Comparison of ENCODE assay signal across 20 cellular contexts in the genomic region with DNA sequence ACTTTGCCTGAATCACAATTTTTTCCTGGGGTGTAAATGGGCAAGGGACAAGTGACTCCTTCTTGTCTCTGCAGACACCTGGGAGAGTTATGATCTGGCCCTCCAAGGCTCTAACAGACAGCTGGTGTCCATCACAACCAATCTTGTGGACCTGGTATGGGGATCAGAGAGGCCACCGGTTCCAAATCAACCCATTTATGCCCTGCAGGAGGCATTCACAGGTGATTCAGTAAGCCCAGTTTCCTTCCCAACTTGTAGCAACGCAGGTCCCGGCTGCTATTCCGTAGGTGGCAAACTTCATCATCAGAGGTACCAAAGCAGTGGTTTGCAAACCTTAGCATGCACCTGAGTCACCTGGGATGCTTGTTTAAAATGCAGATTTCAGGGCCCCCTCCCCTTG. TPM values are rescaled to one million over a fixed set of nuclear protein-coding genes. Genes with fewer than 3 reads are reported as not detected.
A peak's percentile ranks its signal among the peaks of the same experiment; 100 is the strongest.
DNase-seq lines count a peak whose midpoint lies in the region; ATAC-seq, FAIRE-seq and TF ChIP-seq lines count a peak whose summit lies in the region.
"Had no signal": no experiment of that assay in that cellular context is flagged by ENCODE, and none has a peak within 500 bp of the region (broad histone marks: within the 10 kb centered on the region; RNA-seq: fewer than 3 reads in every experiment).

No MANE protein-coding gene starts in this region.

- H2BK15ac ChIP-seq in neuronal stem cell (ENCODE audit: low read length), result no peak overlapping the region

- H2BK5ac ChIP-seq in trophoblast cell (ENCODE audit: low read depth, low read length, poor library complexity), result no peak overlapping the region
- H2BK5ac ChIP-seq in neuronal stem cell (ENCODE audit: low read length), result no peak overlapping the region

- no peak overlapping the region for H2BK12ac ChIP-seq in trophoblast cell (ENCODE audit: low read length)
- no peak overlapping the region for H2BK12ac ChIP-seq in neuronal stem cell (ENCODE audit: low read length)

- H3K79me2 ChIP-seq in trophoblast cell (ENCODE audit: control insufficient read depth, insufficient read depth, low read length, poor library complexity) (no peaks in the 10 kb centered on the region), hepatocyte (no peaks in the 10 kb centered on the region)

- no peak overlapping the region for H3K4me2 ChIP-seq in trophoblast cell (ENCODE audit: low read length)
- no peak overlapping the region for H3K4me2 ChIP-seq in hepatocyte
- H3K4me2 ChIP-seq in neuronal stem cell (ENCODE audit: insufficient read depth, low read length, poor library complexity, severe bottlenecking), result no peak overlapping the region

- H3K27me3 ChIP-seq in right atrium auricular region (no peaks in the 10 kb centered on the region), bronchial epithelial cell (ENCODE audit: control insufficient read depth, insufficient read depth, low read length) (no peaks in the 10 kb centered on the region), trophoblast cell (ENCODE audit: insufficient read depth, low read length) (no peaks in the 10 kb centered on the region), hepatocyte (no peaks in the 10 kb centered on the region), neuronal stem cell (ENCODE audit: control insufficient read depth in 3 of 3, insufficient read depth in 3 of 3, low read depth in 1 of 3, low read length in 3 of 3) (peaks cover 0 to 4% (median 0%) of the 10 kb centered on the region in 3 experiments)
- H3K27me3 ChIP-seq: BE2C had no signal

- H4K12ac ChIP-seq in trophoblast cell (ENCODE audit: low read depth, low read length), result peak overlapping the region; percentile 18

- TF ChIP-seq CTCF in right atrium auricular region (IDR thresholded peaks at IDR 0.05), result no peak
- no peak for TF ChIP-seq CTCF in bronchial epithelial cell (IDR thresholded peaks at IDR 0.05; ENCODE audit: insufficient read depth, low read length, severe bottlenecking)
- TF ChIP-seq CTCF in hepatocyte (IDR thresholded peaks at IDR 0.05; ENCODE audit: poor library complexity), result no peak

- no peak overlapping the region for H3K27ac ChIP-seq in right atrium auricular region
- H3K27ac ChIP-seq in trophoblast cell (ENCODE audit: low read depth, low read length), result no peak overlapping the region
- no peak overlapping the region for H3K27ac ChIP-seq in hepatocyte
- no peak overlapping the region for H3K27ac ChIP-seq in neuronal stem cell (replicated peaks; ENCODE audit: low read length)
- H3K27ac ChIP-seq: C4-2B had no signal

- H3K9me2 ChIP-seq in hepatocyte (replicated peaks; ENCODE audit: insufficient read depth), result no peaks in the 10 kb centered on the region

- no CpG with 5 or more reads among the region's 4 CpGs for WGBS in trophoblast cell (ENCODE audit: extremely low coverage, insufficient coverage, insufficient read length)
- 76% methylated on average over 4 of the region's 4 CpGs for WGBS in hepatocyte (ENCODE audit: low lambda C conversion rate, missing lambda C conversion rate)
- WGBS in neuronal stem cell (ENCODE audit: extremely low coverage in 2 of 2, insufficient read length in 2 of 2, insufficient replicate concordance in 1 of 2), 2 donors, result no CpG with 5 or more reads among the region's 4 CpGs

- no peak overlapping the region for H3K9ac ChIP-seq in trophoblast cell (ENCODE audit: low read length)
- H3K9ac ChIP-seq in neuronal stem cell (ENCODE audit: low read depth, low read length, poor library complexity), result no peak overlapping the region

- H3K4me3 ChIP-seq in right atrium auricular region (no peak overlapping the region), bronchial epithelial cell (ENCODE audit: low read depth, low read length) (no peak overlapping the region), trophoblast cell (ENCODE audit: low read depth, low read length) (no peak overlapping the region), hepatocyte (no peak overlapping the region), neuronal stem cell (ENCODE audit: low read length in 2 of 2) (no peak overlapping the region)

- H3K36me3 ChIP-seq in right atrium auricular region, result no peaks in the 10 kb centered on the region
- H3K36me3 ChIP-seq in bronchial epithelial cell (ENCODE audit: control insufficient read depth, insufficient read depth, low read length), result no peaks in the 10 kb centered on the region
- no peaks in the 10 kb centered on the region for H3K36me3 ChIP-seq in trophoblast cell (ENCODE audit: control insufficient read depth in 1 of 2, insufficient read depth in 2 of 2, low read length in 2 of 2)
- H3K36me3 ChIP-seq in hepatocyte (replicated peaks; ENCODE audit: insufficient read depth, low read depth), result no peaks in the 10 kb centered on the region
- no peaks in the 10 kb centered on the region for H3K36me3 ChIP-seq in neuronal stem cell (replicated peaks in 1 of 2; ENCODE audit: control insufficient read depth in 2 of 2, insufficient read depth in 2 of 2, low read length in 2 of 2)
- H3K36me3 ChIP-seq: BE2C had no signal

- H4K8ac ChIP-seq in trophoblast cell (ENCODE audit: low read depth, low read length), result no peak overlapping the region
- H4K8ac ChIP-seq in neuronal stem cell (ENCODE audit: low read depth, low read length), result no peak overlapping the region

- H4K91ac ChIP-seq in trophoblast cell (ENCODE audit: low read depth, low read length) (no peak overlapping the region), neuronal stem cell (ENCODE audit: low read depth, low read length, poor library complexity) (no peak overlapping the region)

- H3K14ac ChIP-seq in trophoblast cell (ENCODE audit: low read length), result no peak overlapping the region
- H3K14ac ChIP-seq in neuronal stem cell (ENCODE audit: low read length), result no peak overlapping the region

- H3K4ac ChIP-seq in trophoblast cell (ENCODE audit: low read depth, low read length) (no peak overlapping the region), neuronal stem cell (ENCODE audit: low read length) (no peak overlapping the region)

- H2BK120ac ChIP-seq in trophoblast cell (ENCODE audit: insufficient read depth, low read length, poor library complexity), result no peak overlapping the region
- H2BK120ac ChIP-seq in neuronal stem cell (ENCODE audit: low read depth, low read length), result no peak overlapping the region

- H3K79me1 ChIP-seq in trophoblast cell (ENCODE audit: low read length) (no peaks in the 10 kb centered on the region), neuronal stem cell (ENCODE audit: low read depth, low read length) (no peaks in the 10 kb centered on the region)

- no peak for FAIRE-seq in bronchial epithelial cell (lab: Jason Lieb, UNC)
- FAIRE-seq: HepG2 had no signal

- intact Hi-C loops in cardiac septum (cut with DNase I), result no loop called here

- DNase-seq in cardiac septum (ENCODE audit: low spot score) (peak; percentile 19), right atrium auricular region (ENCODE audit: low spot score) (no peak), bronchial epithelial cell (ENCODE audit: low read depth) (peak; percentile 8), trophoblast cell (no peak), hepatocyte (ENCODE audit: low spot score) (no peak), neuronal stem cell (ENCODE audit: low spot score) (no peak)
- DNase-seq: 8988T; BE2C; Caco-2; CD4-positive, alpha-beta T cell; DMS153; DMS79; GF-D8; H7 had no signal

- H4K20me1 ChIP-seq in hepatocyte (ENCODE audit: insufficient read depth, poor library complexity, severe bottlenecking), result no peaks in the 10 kb centered on the region

- H3K23ac ChIP-seq in trophoblast cell (ENCODE audit: low read length), result no peak overlapping the region
- no peak overlapping the region for H3K23ac ChIP-seq in neuronal stem cell (ENCODE audit: low read depth, low read length, poor library complexity)

- H2AK5ac ChIP-seq in trophoblast cell (ENCODE audit: low read length) (no peak overlapping the region), neuronal stem cell (ENCODE audit: low read depth, low read length) (no peak overlapping the region)

- H3K9me3 ChIP-seq in right atrium auricular region, result no peaks in the 10 kb centered on the region
- no peaks in the 10 kb centered on the region for H3K9me3 ChIP-seq in trophoblast cell (ENCODE audit: insufficient read depth, low read depth, low read length)
- H3K9me3 ChIP-seq in hepatocyte (ENCODE audit: low read depth), result no peaks in the 10 kb centered on the region
- no peaks in the 10 kb centered on the region for H3K9me3 ChIP-seq in neuronal stem cell (replicated peaks in 1 of 2; ENCODE audit: control insufficient read depth in 2 of 2, insufficient read depth in 1 of 2, low read depth in 1 of 2, low read length in 2 of 2)
- H3K9me3 ChIP-seq: BE2C, Caco-2 had no signal

- no peak overlapping the region for H2AFZ ChIP-seq in trophoblast cell (ENCODE audit: insufficient read depth, low read length, poor library complexity)
- H2AFZ ChIP-seq in hepatocyte, result no peak overlapping the region
- H2AFZ ChIP-seq in neuronal stem cell (ENCODE audit: low read length), result no peak overlapping the region

- no peak overlapping the region for H3K18ac ChIP-seq in trophoblast cell (ENCODE audit: low read length)
- H3K18ac ChIP-seq in neuronal stem cell (ENCODE audit: low read length), result no peak overlapping the region

- H3K4me1 ChIP-seq in right atrium auricular region (no peaks in the 10 kb centered on the region), trophoblast cell (ENCODE audit: control insufficient read depth in 1 of 2, insufficient read depth in 2 of 2, low read length in 2 of 2) (no peaks in the 10 kb centered on the region), hepatocyte (ENCODE audit: insufficient read depth) (no peaks in the 10 kb centered on the region), neuronal stem cell (ENCODE audit: control insufficient read depth in 2 of 2, insufficient read depth in 1 of 2, low read depth in 1 of 2, low read length in 2 of 2) (peaks cover 0 to 3% of the 10 kb centered on the region in 2 donors)
- H3K4me1 ChIP-seq: BE2C, Caco-2 had no signal

- no peak for ATAC-seq in HG03469 (IDR thresholded peaks at IDR 0.05; ENCODE audit: unreplicated experiment)
- ATAC-seq: HCT116, HepG2 had no signal

RNA-seq across cellular contexts. Expression of gene XPNPEP2, which starts 8.8 kb away (rescaled TPM):
- total RNA-seq in cardiac septum (0.22 TPM), right atrium auricular region (1 to 10 TPM; 2.0 to 3.5 TPM), bronchial epithelial cell (not detected in 2 replicates), hepatocyte (21.9 and 24.1 TPM in 2 replicates)
- polyA plus RNA-seq in trophoblast cell (2013), result 0.05 and 0.10 TPM in 2 replicates
- 15.0 and 23.1 TPM in 2 replicates for polyA plus RNA-seq in hepatocyte
- 0.29 TPM for polyA plus RNA-seq in neuronal stem cell (2013, experiment 1 of 2)
- polyA plus RNA-seq in neuronal stem cell (2013, experiment 2 of 2), result 0.30 TPM
- total RNA-seq: A673, HFFc6 had no signal

RNA-seq across cellular contexts. Expression of gene SASH3, which starts 32.2 kb away (rescaled TPM):
- total RNA-seq in cardiac septum (3.8 TPM), right atrium auricular region (1 to 10 TPM; 2.1 to 8.3 TPM), bronchial epithelial cell (not detected in 2 replicates), hepatocyte (0.67 and 0.76 TPM in 2 replicates)
- not detected in 2 replicates for polyA plus RNA-seq in trophoblast cell (2013)
- polyA plus RNA-seq in hepatocyte, result 0.31 and 0.96 TPM in 2 replicates
- not detected for polyA plus RNA-seq in neuronal stem cell (2013, experiment 1 of 2)
- polyA plus RNA-seq in neuronal stem cell (2013, experiment 2 of 2), result not detected
- total RNA-seq: A673, Caco-2, H7, HepG2, HFFc6 had no signal

Comparison
In these comparisons a context has a peak if more than half of its experiments do, and no peak if none do; other contexts are left out.
1. DNase-seq: peak in cardiac septum (single experiment) and bronchial epithelial cell (single experiment); none in right atrium auricular region (single experiment), trophoblast cell (0 of 2), hepatocyte (single experiment) and neuronal stem cell (single experiment).